21 cellular contexts compared by ENCODE assay signal in the genomic region with DNA sequence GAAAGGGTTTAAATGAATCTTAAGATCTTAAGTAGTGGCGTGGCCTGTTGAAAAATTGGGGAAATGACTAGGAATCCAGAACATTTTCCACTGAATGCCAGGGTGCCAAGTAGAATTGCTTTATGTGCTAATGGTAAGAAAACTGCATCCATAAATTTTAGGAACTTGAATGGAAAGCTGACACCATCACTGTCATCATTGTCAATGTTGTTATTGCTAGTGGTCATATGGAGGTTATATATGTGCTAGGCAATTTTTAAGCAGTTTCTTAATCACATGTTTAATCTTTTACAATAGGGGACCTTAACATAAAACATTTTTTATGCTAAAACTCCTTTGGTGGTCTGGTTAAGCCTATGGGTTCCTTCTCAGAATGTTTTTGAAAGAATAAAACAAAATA.
"Had no signal": no experiment of that assay in that cellular context is flagged by ENCODE, and none has a peak within 500 bp of the region (broad histone marks: within the 10 kb centered on the region; RNA-seq: fewer than 3 reads in every experiment).

No MANE protein-coding gene starts in this region.

- H3K27me3 ChIP-seq: ascending aorta, brain microvascular endothelial cell, heart left ventricle, tibial nerve had no signal

- H3K36me3 Mint-ChIP-seq: activated naive CD4-positive, alpha-beta T cell treated with anti-CD3 and anti-CD28 coated beads, Interleukin-2, amount 50 U/mL, for 72 hours had no signal

- H3K4me3 Mint-ChIP-seq: activated CD4-positive, alpha-beta T cell treated with anti-CD3 and anti-CD28 coated beads for 36 hours; natural killer cell treated with Interleukin-12 subunit alpha and Interleukin-12 subunit beta and Interleukin-15 and Interleukin-18, amount 100 ng/mL, for 72 hours; T-helper 2 cell treated with Interferon-gamma antibody and Interleukin-4, amounts not matched to agents 5 μg/mL and 100 μg/mL, for 36 hours had no signal

- H3K9me3 Mint-ChIP-seq: activated naive CD4-positive, alpha-beta T cell treated with anti-CD3 and anti-CD28 coated beads, Interleukin-2, amount 50 U/mL, for 72 hours; activated T-helper 2 cell treated with anti-CD3 and anti-CD28 coated beads, Interferon-gamma antibody, Interleukin-2, Interleukin-4, amounts not matched to agents 10 μg/mL and 5 μg/mL and 100 μg/mL, durations not matched to agents 14 hours and 24 hours and 36 hours; natural killer cell treated with Interleukin-12 subunit alpha and Interleukin-12 subunit beta and Interleukin-15 and Interleukin-18, amount 100 ng/mL, for 72 hours; T-cell; T-helper 2 cell treated with Interferon-gamma antibody and Interleukin-4, amounts not matched to agents 5 μg/mL and 100 μg/mL, for 36 hours had no signal

- H3K4me3 ChIP-seq: ascending aorta, heart left ventricle, tibial nerve had no signal

- ATAC-seq: heart left ventricle; natural killer cell treated with Interleukin-12 subunit alpha and Interleukin-12 subunit beta and Interleukin-15 and Interleukin-18, amount 100 ng/mL, for 72 hours; right cardiac atrium; T-cell had no signal

- H3K27ac ChIP-seq: ascending aorta, brain microvascular endothelial cell, heart left ventricle, tibial nerve had no signal

- DNase-seq: activated CD4-positive, alpha-beta T cell treated with anti-CD3 and anti-CD28 coated beads for 36 hours; activated CD4-positive, CD25-positive, alpha-beta regulatory T cell; activated CD8-positive, alpha-beta memory T cell treated with anti-CD3 and anti-CD28 coated beads, Interleukin-2, amount 50 U/mL, for 4 hours; activated T-cell treated with anti-CD3 and anti-CD28 coated beads, Interleukin-2, amount 50 U/mL, for 1 hour; brain microvascular endothelial cell; cortex of kidney; heart left ventricle; posterior cingulate gyrus; right cardiac atrium; stimulated activated CD4-positive, alpha-beta T cell treated with anti-CD3 and anti-CD28 coated beads, Interleukin-15, amount 100 ng/mL, for 24 hours; stimulated activated CD4-positive, alpha-beta T cell treated with anti-CD3 and anti-CD28 coated beads, Interleukin-2, amount 100 ng/mL, for 24 hours; stimulated activated naive CD4-positive, alpha-beta T cell treated with Interleukin-2 at 50 U/mL for 16 hours; T-cell had no signal

- H3K4me1 ChIP-seq: ascending aorta had no signal

- H3K27me3 Mint-ChIP-seq: activated CD4-positive, alpha-beta T cell treated with anti-CD3 and anti-CD28 coated beads for 36 hours; natural killer cell treated with Interleukin-12 subunit alpha and Interleukin-12 subunit beta and Interleukin-15 and Interleukin-18, amount 100 ng/mL, for 72 hours; T-cell had no signal

- H3K27ac Mint-ChIP-seq: natural killer cell treated with Interleukin-12 subunit alpha and Interleukin-12 subunit beta and Interleukin-15 and Interleukin-18, amount 100 ng/mL, for 72 hours; T-cell; T-helper 2 cell treated with Interferon-gamma antibody and Interleukin-4, amounts not matched to agents 5 μg/mL and 100 μg/mL, for 36 hours had no signal

- H3K9me3 ChIP-seq: ascending aorta, heart left ventricle, tibial nerve had no signal

- FAIRE-seq: endothelial cell of umbilical vein, urothelium cell line had no signal

- H3K36me3 ChIP-seq: brain microvascular endothelial cell had no signal
